22 cellular contexts compared by ENCODE assay signal in the genomic region with DNA sequence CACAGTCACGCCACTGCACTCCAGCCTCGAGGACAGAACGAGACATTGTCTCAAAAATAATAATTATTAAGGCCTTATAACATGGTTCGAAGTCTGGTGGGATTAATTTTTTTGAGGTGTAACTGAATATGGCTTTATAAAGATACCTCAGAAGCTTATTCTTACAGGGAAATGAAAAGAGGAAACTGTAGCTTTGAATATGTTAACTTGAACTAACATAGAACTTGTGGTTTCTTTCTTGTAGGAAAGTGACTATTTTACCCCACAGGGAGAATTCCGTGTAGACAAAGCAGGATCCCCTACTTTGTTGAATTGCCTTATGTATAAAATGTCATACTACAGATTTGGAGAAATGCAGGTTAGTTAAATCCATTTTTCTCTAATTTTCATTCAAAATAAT.
A peak's percentile ranks its signal among the peaks of the same experiment; 100 is the strongest.
DNase-seq lines count a peak whose midpoint lies in the region; ATAC-seq and TF ChIP-seq lines count a peak whose summit lies in the region.
"Had no signal": no experiment of that assay in that cellular context is flagged by ENCODE, and none has a peak within 500 bp of the region (broad histone marks: within the 10 kb centered on the region; RNA-seq: fewer than 3 reads in every experiment).

No MANE protein-coding gene starts in this region.

- H3K9ac ChIP-seq in Karpas-422 (ENCODE audit: low read length) = no peak overlapping the region
- H3K9ac ChIP-seq: GM23248, neural progenitor cell had no signal

- H2AFZ ChIP-seq in Karpas-422 (ENCODE audit: low read length) = no peak overlapping the region
- H2AFZ ChIP-seq: GM23248, neural progenitor cell had no signal

- intact Hi-C loops in CD8-positive, alpha-beta T cell (cut with DNase I, micrococcal nuclease) = no loop called here
- intact Hi-C loops in activated T-helper 1 cell treated with anti-CD3 and anti-CD28 coated beads, Interleukin-12 subunit alpha, Interleukin-12 subunit beta, Interleukin-2, Interleukin-4 antibody, amounts not matched to agents 30 ng/mL and 10 ng/mL and 1 ng/mL, durations not matched to agents 14 hours and 24 hours and 36 hours (cut with micrococcal nuclease) = no loop called here
- intact Hi-C loops in spleen (cut with DNase I; ENCODE audit: low total_unique reads) = no loop called here

- peaks cover under 1% of the 10 kb centered on the region for H3K4me1 ChIP-seq in CD8-positive, alpha-beta T cell (ENCODE audit: insufficient read depth, low read length)
- H3K4me1 ChIP-seq in Karpas-422 (ENCODE audit: low read length) (peaks cover 65% of the 10 kb centered on the region), spleen (peaks cover 0 to 9% (median 1%) of the 10 kb centered on the region in 6 donors)
- H3K4me1 ChIP-seq: breast epithelium, colonic mucosa, prostate gland, vagina had no signal

- no peaks in the 10 kb centered on the region for H3K9me3 Mint-ChIP-seq in CD8-positive, alpha-beta T cell
- H3K9me3 Mint-ChIP-seq in activated T-helper 1 cell treated with anti-CD3 and anti-CD28 coated beads, Interleukin-12 subunit alpha, Interleukin-12 subunit beta, Interleukin-2, Interleukin-4 antibody, amounts not matched to agents 30 ng/mL and 10 ng/mL and 1 ng/mL, durations not matched to agents 14 hours and 24 hours and 36 hours = no peaks in the 10 kb centered on the region
- H3K9me3 Mint-ChIP-seq: activated T-helper 2 cell treated with anti-CD3 and anti-CD28 coated beads, Interferon-gamma antibody, Interleukin-2, Interleukin-4, amounts not matched to agents 10 μg/mL and 5 μg/mL and 100 μg/mL, durations not matched to agents 14 hours and 24 hours and 36 hours; CD8-positive, alpha-beta memory T cell; neural progenitor cell had no signal

- H3K4me2 ChIP-seq in Karpas-422 (ENCODE audit: low read depth, low read length, poor library complexity, severe bottlenecking) = peak overlapping the region; percentile 26
- H3K4me2 ChIP-seq: neural progenitor cell had no signal

- no peaks in the 10 kb centered on the region for H3K27me3 Mint-ChIP-seq in CD8-positive, alpha-beta T cell (ENCODE audit: low read depth)
- H3K27me3 Mint-ChIP-seq in activated T-helper 1 cell treated with anti-CD3 and anti-CD28 coated beads, Interleukin-12 subunit alpha, Interleukin-12 subunit beta, Interleukin-2, Interleukin-4 antibody, amounts not matched to agents 30 ng/mL and 10 ng/mL and 1 ng/mL, durations not matched to agents 14 hours and 24 hours and 36 hours (ENCODE audit: insufficient read depth) = no peaks in the 10 kb centered on the region
- H3K27me3 Mint-ChIP-seq: activated CD4-positive, alpha-beta T cell treated with anti-CD3 and anti-CD28 coated beads for 36 hours; CD8-positive, alpha-beta memory T cell had no signal

- H3K27ac ChIP-seq in CD8-positive, alpha-beta T cell (ENCODE audit: low read depth, low read length) = no peak overlapping the region
- H3K27ac ChIP-seq in Karpas-422 (ENCODE audit: low read length) (peak overlapping the region; percentile 70), spleen (no peak overlapping the region)
- H3K27ac ChIP-seq: breast epithelium, colonic mucosa, GM23248, neural progenitor cell, prostate gland, vagina had no signal

- no peaks in the 10 kb centered on the region for H4K20me1 ChIP-seq in Karpas-422 (ENCODE audit: insufficient read depth, low read depth, low read length)

- no peak overlapping the region for H3K4me3 Mint-ChIP-seq in CD8-positive, alpha-beta T cell
- H3K4me3 Mint-ChIP-seq in activated T-helper 1 cell treated with anti-CD3 and anti-CD28 coated beads, Interleukin-12 subunit alpha, Interleukin-12 subunit beta, Interleukin-2, Interleukin-4 antibody, amounts not matched to agents 30 ng/mL and 10 ng/mL and 1 ng/mL, durations not matched to agents 14 hours and 24 hours and 36 hours = no peak overlapping the region
- H3K4me3 Mint-ChIP-seq: activated CD4-positive, alpha-beta T cell treated with anti-CD3 and anti-CD28 coated beads for 36 hours; CD8-positive, alpha-beta memory T cell; neural progenitor cell had no signal

- DNase-seq in AML-193 (lab: John Stamatoyannopoulos, UW) (peak; percentile 17 to 36), Karpas-422 (peak; percentile 60), spleen (no peak)
- DNase-seq in CD8-positive, alpha-beta T cell = no peak
- DNase-seq in activated T-helper 1 cell treated with anti-CD3 and anti-CD28 coated beads, Interleukin-12 subunit alpha, Interleukin-12 subunit beta, Interleukin-2, Interleukin-4 antibody, amounts not matched to agents 30 ng/mL and 10 ng/mL and 1 ng/mL, durations not matched to agents 14 hours and 24 hours and 36 hours (ENCODE audit: low spot score) = no peak
- DNase-seq: activated CD4-positive, alpha-beta T cell treated with anti-CD3 and anti-CD28 coated beads for 36 hours; CD8-positive, alpha-beta memory T cell; colonic mucosa; GF-D8; GM23248; mucosa of descending colon; NCI-H526 treated with DMSO at 0.1 percent for 48 hours; OCI-M1 had no signal

- no peaks in the 10 kb centered on the region for H3K27me3 ChIP-seq in CD8-positive, alpha-beta T cell (ENCODE audit: insufficient read depth, low read length)
- H3K27me3 ChIP-seq in Karpas-422 (ENCODE audit: low read length) (no peaks in the 10 kb centered on the region), spleen (replicated peaks in 1 of 7) (no peaks in the 10 kb centered on the region)
- H3K27me3 ChIP-seq: breast epithelium, colonic mucosa, neural progenitor cell, vagina had no signal

- peaks cover 15% of the 10 kb centered on the region for H3K36me3 ChIP-seq in CD8-positive, alpha-beta T cell (ENCODE audit: insufficient read depth, low read length)
- H3K36me3 ChIP-seq in Karpas-422 (ENCODE audit: insufficient read depth, low read length) (peaks cover 69% of the 10 kb centered on the region), spleen (peaks cover 0 to 97% (median 44%) of the 10 kb centered on the region in 6 donors)

- no peak overlapping the region for H3K4me3 ChIP-seq in CD8-positive, alpha-beta T cell (ENCODE audit: low read depth, low read length)
- no peak overlapping the region for H3K4me3 ChIP-seq in Karpas-422 (ENCODE audit: low read length)
- H3K4me3 ChIP-seq in spleen = no peak overlapping the region
- H3K4me3 ChIP-seq: breast epithelium, colonic mucosa, GM23248, mucosa of descending colon, neural progenitor cell, prostate gland, vagina had no signal

- H3K27ac Mint-ChIP-seq in CD8-positive, alpha-beta T cell = peak overlapping the region; percentile 30
- H3K27ac Mint-ChIP-seq in activated T-helper 1 cell treated with anti-CD3 and anti-CD28 coated beads, Interleukin-12 subunit alpha, Interleukin-12 subunit beta, Interleukin-2, Interleukin-4 antibody, amounts not matched to agents 30 ng/mL and 10 ng/mL and 1 ng/mL, durations not matched to agents 14 hours and 24 hours and 36 hours = peak overlapping the region; percentile 37
- H3K27ac Mint-ChIP-seq: activated CD4-positive, alpha-beta T cell treated with anti-CD3 and anti-CD28 coated beads for 36 hours; activated T-helper 2 cell treated with anti-CD3 and anti-CD28 coated beads, Interferon-gamma antibody, Interleukin-2, Interleukin-4, amounts not matched to agents 10 μg/mL and 5 μg/mL and 100 μg/mL, durations not matched to agents 14 hours and 24 hours and 36 hours; neural progenitor cell had no signal

- CTCF ChIA-PET in CD8-positive, alpha-beta T cell (lab: Charles Lee) = interaction anchor here (1.2 kb wide), 1 partner anchor 152 kb away, joined by 3 read pairs; no protein-coding TSS in a partner anchor

- no peak for TF ChIP-seq CTCF in CD8-positive, alpha-beta T cell (IDR thresholded peaks at IDR 0.05)
- TF ChIP-seq CTCF in spleen (IDR thresholded peaks at IDR 0.05 in 8 of 11, conservative IDR thresholded peaks at IDR 0.05 in 3 of 11) = no peak

- peaks cover 18% of the 10 kb centered on the region for H3K4me1 Mint-ChIP-seq in CD8-positive, alpha-beta T cell (ENCODE audit: low read depth)
- peaks cover 13% of the 10 kb centered on the region for H3K4me1 Mint-ChIP-seq in activated T-helper 1 cell treated with anti-CD3 and anti-CD28 coated beads, Interleukin-12 subunit alpha, Interleukin-12 subunit beta, Interleukin-2, Interleukin-4 antibody, amounts not matched to agents 30 ng/mL and 10 ng/mL and 1 ng/mL, durations not matched to agents 14 hours and 24 hours and 36 hours (ENCODE audit: low read depth)
- H3K4me1 Mint-ChIP-seq: neural progenitor cell had no signal

- TF ChIP-seq POLR2A in spleen (IDR thresholded peaks at IDR 0.05) = no peak

- ATAC-seq in CD8-positive, alpha-beta T cell = no peak
- no peak for ATAC-seq in HG02678 (IDR thresholded peaks at IDR 0.05; ENCODE audit: unreplicated experiment)
- ATAC-seq in HG03439 (IDR thresholded peaks at IDR 0.05; ENCODE audit: unreplicated experiment) = no peak
- ATAC-seq in GM21367 (IDR thresholded peaks at IDR 0.05; ENCODE audit: unreplicated experiment) = no peak
- ATAC-seq: activated CD4-positive, alpha-beta T cell treated with anti-CD3 and anti-CD28 coated beads for 36 hours; mucosa of descending colon; Right ventricle myocardium inferior had no signal

- no peaks in the 10 kb centered on the region for H3K9me2 ChIP-seq in Karpas-422 (replicated peaks; ENCODE audit: insufficient read depth, low read length)

- H3K79me2 ChIP-seq in Karpas-422 (ENCODE audit: low read length) = peaks cover 62% of the 10 kb centered on the region

- 60 to 74% (median 61%) methylated on average over 5 of the region's 5 CpGs for WGBS in spleen, 5 donors

- POLR2A ChIA-PET in CD8-positive, alpha-beta T cell (lab: Charles Lee) = no interaction called here

- H3K36me3 Mint-ChIP-seq in CD8-positive, alpha-beta T cell = peaks cover 86% of the 10 kb centered on the region
- H3K36me3 Mint-ChIP-seq in activated T-helper 1 cell treated with anti-CD3 and anti-CD28 coated beads, Interleukin-12 subunit alpha, Interleukin-12 subunit beta, Interleukin-2, Interleukin-4 antibody, amounts not matched to agents 30 ng/mL and 10 ng/mL and 1 ng/mL, durations not matched to agents 14 hours and 24 hours and 36 hours (ENCODE audit: low read depth) = peaks cover 56% of the 10 kb centered on the region

- H3K9me3 ChIP-seq in CD8-positive, alpha-beta T cell (ENCODE audit: low read length) = no peaks in the 10 kb centered on the region
- H3K9me3 ChIP-seq in Karpas-422 (ENCODE audit: low read length) (no peaks in the 10 kb centered on the region), spleen (no peaks in the 10 kb centered on the region)
- H3K9me3 ChIP-seq: breast epithelium, colonic mucosa, mucosa of descending colon, prostate gland, vagina had no signal

Comparison
In these comparisons a context has a peak if more than half of its experiments do, and no peak if none do; other contexts are left out.
1. DNase-seq: peak in AML-193 (2 of 2) and Karpas-422 (single experiment); none in CD8-positive, alpha-beta T cell (0 of 7), activated T-helper 1 cell treated with anti-CD3 and anti-CD28 coated beads, Interleukin-12 subunit alpha, Interleukin-12 subunit beta, Interleukin-2, Interleukin-4 antibody, amounts not matched to agents 30 ng/mL and 10 ng/mL and 1 ng/mL, durations not matched to agents 14 hours and 24 hours and 36 hours (single experiment) and spleen (single experiment).